ENCODE assay signal across 1 cellular context in genomic region chr4:99088485-99089365, GRCh38.
A peak's percentile ranks its signal among the peaks of the same experiment; 100 is the strongest.
TF ChIP-seq lines count a peak whose summit lies in the region.

TSS of gene ADH5 (minus strand) at chr4:99088788. CDS start at chr4:99088700, 88 bp downstream.

TF ChIP-seq in HepG2, 621 proteins besides CTCF, POLR2A, EP300 and RAD21 (continued from another document and continues in another):
- no peak for TF ChIP-seq NFAT5 (CRISPR knock-in tag; IDR thresholded peaks at IDR 0.05)
- TF ChIP-seq ZNF704 (CRISPR knock-in tag; IDR thresholded peaks at IDR 0.05; ENCODE audit: borderline replicate concordance): 0 out of 2 replicates have a peak, but pooled peaks have one; percentile 16
- 0 out of 2 replicates have a peak, but pooled peaks have one; percentile 47 for TF ChIP-seq ZNF761 (CRISPR knock-in tag; conservative IDR thresholded peaks at IDR 0.05)
- TF ChIP-seq E2F2 (CRISPR knock-in tag; IDR thresholded peaks at IDR 0.05; ENCODE audit: borderline replicate concordance): 0 out of 2 replicates have a peak, but pooled peaks have one; percentile 82
- TF ChIP-seq ZNF556 (CRISPR knock-in tag; IDR thresholded peaks at IDR 0.05; ENCODE audit: borderline replicate concordance): peak; percentile 65; the same call in 1 of the 2 replicates
- no peak for TF ChIP-seq NFATC3 (CRISPR knock-in tag; IDR thresholded peaks at IDR 0.05)
- TF ChIP-seq ATF1 (CRISPR knock-in tag; IDR thresholded peaks at IDR 0.05): no peak
- TF ChIP-seq ZNF280D (CRISPR knock-in tag; IDR thresholded peaks at IDR 0.05): no peak
- no peak for TF ChIP-seq MNT (IDR thresholded peaks at IDR 0.05)
- no peak; the same call in 1 of the 2 replicates for TF ChIP-seq PITX1 (CRISPR knock-in tag; IDR thresholded peaks at IDR 0.05)
- TF ChIP-seq FOXP1 (IDR thresholded peaks at IDR 0.05): no peak
- TF ChIP-seq FOXP1 (CRISPR knock-in tag; IDR thresholded peaks at IDR 0.05): no peak
- TF ChIP-seq TBX2 (CRISPR knock-in tag; IDR thresholded peaks at IDR 0.05; ENCODE audit: borderline replicate concordance): peak; percentile 61; the same call in 1 of the 2 replicates
- peak; percentile 76; the same call in 1 of the 2 replicates for TF ChIP-seq ZNF431 (CRISPR knock-in tag; IDR thresholded peaks at IDR 0.05; ENCODE audit: borderline replicate concordance, low read depth)
- TF ChIP-seq RFX3 (CRISPR knock-in tag; IDR thresholded peaks at IDR 0.05): no peak
- peak; percentile 84 for TF ChIP-seq ZSCAN12 (CRISPR knock-in tag; IDR thresholded peaks at IDR 0.05)
- TF ChIP-seq ZNF276 (CRISPR knock-in tag; IDR thresholded peaks at IDR 0.05; ENCODE audit: low read depth): peak; percentile 65
- TF ChIP-seq ZKSCAN1 (IDR thresholded peaks at IDR 0.05; ENCODE audit: low read length): no peak
- TF ChIP-seq ISL2 (CRISPR knock-in tag; IDR thresholded peaks at IDR 0.05): peak; percentile 46; the same call in 1 of the 2 replicates
- no peak for TF ChIP-seq ZNF414 (CRISPR knock-in tag; IDR thresholded peaks at IDR 0.05)
- TF ChIP-seq DNMT1 (CRISPR knock-in tag; IDR thresholded peaks at IDR 0.05): no peak
- TF ChIP-seq TCF7L2 (IDR thresholded peaks at IDR 0.05; ENCODE audit: low read depth, low read length): no peak
- no peak for TF ChIP-seq TAF15 (IDR thresholded peaks at IDR 0.05; ENCODE audit: low read depth, low read length, poor library complexity, severe bottlenecking)
- no peak; the same call in 1 of the 2 replicates for TF ChIP-seq ZNF34 (CRISPR knock-in tag; IDR thresholded peaks at IDR 0.05; ENCODE audit: borderline replicate concordance)
- 0 out of 2 replicates have a peak, but pooled peaks have one; percentile 42 for TF ChIP-seq PREB (CRISPR knock-in tag; IDR thresholded peaks at IDR 0.05)
- TF ChIP-seq SOX6 (IDR thresholded peaks at IDR 0.05): no peak
- TF ChIP-seq SOX6 (CRISPR knock-in tag; IDR thresholded peaks at IDR 0.05): no peak
- TF ChIP-seq ZNF503 (CRISPR knock-in tag; IDR thresholded peaks at IDR 0.05): no peak
- peak; percentile 43; the same call in 1 of the 2 replicates for TF ChIP-seq NCOA2 (CRISPR knock-in tag; IDR thresholded peaks at IDR 0.05)
- TF ChIP-seq TFDP1 (CRISPR knock-in tag; IDR thresholded peaks at IDR 0.05; ENCODE audit: borderline replicate concordance): peak; percentile 31; the same call in 1 of the 2 replicates
- TF ChIP-seq SIN3B (IDR thresholded peaks at IDR 0.05; ENCODE audit: low read length): no peak
- peak; percentile 93 for TF ChIP-seq RBFOX2 (IDR thresholded peaks at IDR 0.05; ENCODE audit: low read depth, low read length)
- TF ChIP-seq KDM4B (CRISPR knock-in tag; IDR thresholded peaks at IDR 0.05): no peak
- TF ChIP-seq ZNF75D (CRISPR knock-in tag; IDR thresholded peaks at IDR 0.05; ENCODE audit: borderline replicate concordance): no peak
- TF ChIP-seq ZFP41 (CRISPR knock-in tag; IDR thresholded peaks at IDR 0.05; ENCODE audit: borderline replicate concordance): 0 out of 2 replicates have a peak, but pooled peaks have one; percentile 47
- TF ChIP-seq FOSL1 (CRISPR knock-in tag; IDR thresholded peaks at IDR 0.05; ENCODE audit: borderline replicate concordance): no peak
- peak; percentile 90 for TF ChIP-seq DRAP1 (CRISPR knock-in tag; IDR thresholded peaks at IDR 0.05)
- no peak for TF ChIP-seq NFIC (IDR thresholded peaks at IDR 0.05; ENCODE audit: low read length)
- no peak for TF ChIP-seq MZF1 (CRISPR knock-in tag; IDR thresholded peaks at IDR 0.05; ENCODE audit: borderline replicate concordance)
- TF ChIP-seq MYC (CRISPR knock-in tag; IDR thresholded peaks at IDR 0.05; ENCODE audit: borderline replicate concordance): peak; percentile 85
- TF ChIP-seq JARID2 (CRISPR knock-in tag; IDR thresholded peaks at IDR 0.05; ENCODE audit: insufficient replicate concordance): no peak
- TF ChIP-seq KLF12 (CRISPR knock-in tag; IDR thresholded peaks at IDR 0.05; ENCODE audit: borderline replicate concordance): no peak
